ENCODE assay signal across 28 cellular contexts in the genomic region with DNA sequence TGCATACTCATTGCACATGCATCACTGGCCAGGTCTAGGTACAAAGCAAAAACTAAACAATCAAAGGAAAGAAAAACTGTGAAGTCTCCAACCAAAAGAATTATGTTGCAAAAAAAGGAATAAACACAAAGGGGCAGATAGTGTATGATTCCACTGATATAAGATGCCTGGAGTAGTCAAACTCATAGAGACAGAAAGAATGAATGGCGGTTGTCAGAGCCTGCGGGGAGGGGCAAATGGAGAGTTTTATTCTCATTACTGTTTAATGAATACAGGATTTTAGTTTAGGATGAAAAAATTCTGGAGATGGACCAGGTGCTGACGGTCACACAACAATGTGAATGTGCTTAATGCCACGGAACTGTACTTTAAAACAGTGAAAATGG. TPM values are rescaled to one million over a fixed set of nuclear protein-coding genes. Genes with fewer than 3 reads are reported as not detected.
A peak's percentile ranks its signal among the peaks of the same experiment; 100 is the strongest.
DNase-seq lines count a peak whose midpoint lies in the region; ATAC-seq and TF ChIP-seq lines count a peak whose summit lies in the region.
"Had no signal": no experiment of that assay in that cellular context is flagged by ENCODE, and none has a peak within 500 bp of the region (broad histone marks: within the 10 kb centered on the region; RNA-seq: fewer than 3 reads in every experiment).

No MANE protein-coding gene starts in this region.

- H3K9me3 Mint-ChIP-seq in activated naive CD4-positive, alpha-beta T cell treated with anti-CD3 and anti-CD28 coated beads, Interleukin-2, amount 50 U/mL, for 24 hours, result no peaks in the 10 kb centered on the region
- H3K9me3 Mint-ChIP-seq in activated naive CD4-positive, alpha-beta T cell treated with anti-CD3 and anti-CD28 coated beads, Interleukin-2, amount 10 ng/mL, durations not matched to agents 7 days and 5 days, result no peaks in the 10 kb centered on the region
- H3K9me3 Mint-ChIP-seq in activated naive CD8-positive, alpha-beta T cell (ENCODE audit: low read depth), result no peaks in the 10 kb centered on the region
- H3K9me3 Mint-ChIP-seq: dendritic cell treated with granulocyte-macrophage colony-stimulating factor and Interleukin-4, amounts not matched to agents 40 ng/mL and 50 ng/mL, for 4 days; endodermal cell; neural crest cell; stimulated activated naive B cell treated with anti-CD40 and anti-IgM and Interleukin-4, amounts not matched to agents 10 μg/mL and 1 μg/mL and 100 μg/mL, for 72 hours had no signal

- CTCF ChIA-PET in activated naive CD4-positive, alpha-beta T cell treated with anti-CD3 and anti-CD28 coated beads, Interleukin-2, amount 10 ng/mL, durations not matched to agents 7 days and 5 days (lab: Charles Lee), result interaction anchor here (0.9 to 1.1 kb wide), 3 partner anchors 20 to 39 kb away, joined by 3 to 4 read pairs (median 4); no protein-coding TSS in a partner anchor
- CTCF ChIA-PET in HCT116 (lab: Charles Lee), result no interaction called here

- H3K36me3 ChIP-seq in HCT116 (ENCODE audit: control insufficient read depth in 1 of 2, insufficient read depth in 2 of 2, low read length in 2 of 2), result no peaks in the 10 kb centered on the region
- H3K36me3 ChIP-seq in neutrophil, result no peaks in the 10 kb centered on the region
- H3K36me3 ChIP-seq: BLaER1 had no signal

- intact Hi-C loops in HCT116 (cut with micrococcal nuclease), result no loop called here
- intact Hi-C loops in posterior cingulate gyrus (cut with DNase I), result no loop called here

- H3K27me3 Mint-ChIP-seq in activated naive CD4-positive, alpha-beta T cell treated with anti-CD3 and anti-CD28 coated beads, Interleukin-2, amount 50 U/mL, for 24 hours, result no peaks in the 10 kb centered on the region
- H3K27me3 Mint-ChIP-seq in activated naive CD4-positive, alpha-beta T cell treated with anti-CD3 and anti-CD28 coated beads, Interleukin-2, amount 10 ng/mL, durations not matched to agents 7 days and 5 days, result no peaks in the 10 kb centered on the region
- no peaks in the 10 kb centered on the region for H3K27me3 Mint-ChIP-seq in activated naive CD8-positive, alpha-beta T cell
- H3K27me3 Mint-ChIP-seq: dendritic cell treated with granulocyte-macrophage colony-stimulating factor and Interleukin-4, amounts not matched to agents 40 ng/mL and 50 ng/mL, for 4 days; stimulated activated naive B cell treated with anti-CD40 and anti-IgM and Interleukin-4, amounts not matched to agents 10 μg/mL and 1 μg/mL and 100 μg/mL, for 72 hours had no signal

- peak overlapping the region; percentile 48 for H3K4me2 ChIP-seq in HCT116 (ENCODE audit: low read length)
- H3K4me2 ChIP-seq: BLaER1 had no signal

- BruUV-seq in HCT116 (replicated peaks; lab: Mats Ljungman, UMichigan), result no TSS peak

- H3K4me1 ChIP-seq in HCT116 (ENCODE audit: control insufficient read depth in 1 of 2, insufficient read depth in 2 of 2, low read length in 2 of 2) (peaks cover 19 to 37% of the 10 kb centered on the region in 2 experiments), neutrophil (ENCODE audit: control insufficient read depth in 1 of 2, insufficient read depth in 1 of 2, low read depth in 1 of 2, low read length in 1 of 2) (peaks cover 74 to 75% of the 10 kb centered on the region in 2 experiments)

- H3K9me3 ChIP-seq in HCT116 (ENCODE audit: control insufficient read depth in 1 of 2, insufficient read depth in 1 of 2, low read depth in 1 of 2, low read length in 2 of 2) (no peaks in the 10 kb centered on the region), neutrophil (no peaks in the 10 kb centered on the region)
- H3K9me3 ChIP-seq: BLaER1, mucosa of descending colon, testis had no signal

- RAD21 ChIA-PET in HCT116 (lab: Charles Lee; ENCODE audit: low non-redundant PET in 1 of 2, low total read pairs in 2 of 2, uncharacterized antibody in 2 of 2, unreplicated experiment in 2 of 2), result no interaction called here

- DNase-seq in activated naive CD4-positive, alpha-beta T cell treated with anti-CD3 and anti-CD28 coated beads, Interleukin-2, amount 10 ng/mL, durations not matched to agents 7 days and 5 days, result no peak
- no peak for DNase-seq in HCT116 (ENCODE audit: low read depth, low spot score)
- DNase-seq in NCI-H748 (lab: John Stamatoyannopoulos, UW; ENCODE audit: unreplicated experiment), result no peak
- DNase-seq in posterior cingulate gyrus, result no peak
- DNase-seq: activated CD4-positive, alpha-beta T cell treated with anti-CD3 and anti-CD28 coated beads, Interleukin-2, amount 50 U/mL, for 4 hours; Calu3; caudate nucleus; DND-41; endodermal cell; foreskin keratinocyte; Kasumi-1; mucosa of descending colon; MV-4-11; NCI-H446 treated with DMSO at 0.1 percent for 48 hours; SHP77; stimulated activated CD4-positive, alpha-beta T cell treated with anti-CD3 and anti-CD28 coated beads, Interleukin-4, amount 100 ng/mL, for 4 hours; stimulated activated naive B cell treated with anti-CD40 and anti-IgM and Interleukin-4, amounts not matched to agents 10 μg/mL and 1 μg/mL and 100 μg/mL, for 72 hours; testis had no signal

- no peak for TF ChIP-seq POLR2A in HCT116 (IDR thresholded peaks at IDR 0.05; ENCODE audit: borderline replicate concordance, extremely low read depth, insufficient read depth, insufficient read length)

- no peak for ATAC-seq in HCT116
- ATAC-seq in GM21390 (IDR thresholded peaks at IDR 0.05; ENCODE audit: unreplicated experiment), result no peak
- ATAC-seq: esophagus mucosa; foreskin keratinocyte; stimulated activated naive B cell treated with anti-CD40 and anti-IgM and Interleukin-4, amounts not matched to agents 10 μg/mL and 1 μg/mL and 100 μg/mL, for 72 hours had no signal

- H3K27ac ChIP-seq in HCT116 (ENCODE audit: low read depth, low read length) (no peak overlapping the region), neutrophil (peak overlapping the region; percentile 61)
- H3K27ac ChIP-seq: BLaER1, foreskin keratinocyte, HL-60 had no signal

- H3K4me3 ChIP-seq in HCT116 (replicated peaks in 1 of 2; ENCODE audit: low read depth in 1 of 2, low read length in 2 of 2), result no peak overlapping the region
- no peak overlapping the region for H3K4me3 ChIP-seq in neutrophil (ENCODE audit: low read depth in 1 of 2, low read length in 1 of 2)
- H3K4me3 ChIP-seq: BLaER1, lung, mucosa of descending colon, testis had no signal

- peak overlapping the region; percentile 82 for H3K27ac Mint-ChIP-seq in activated naive CD4-positive, alpha-beta T cell treated with anti-CD3 and anti-CD28 coated beads, Interleukin-2, amount 50 U/mL, for 24 hours
- no peak overlapping the region for H3K27ac Mint-ChIP-seq in activated naive CD4-positive, alpha-beta T cell treated with anti-CD3 and anti-CD28 coated beads, Interleukin-2, amount 10 ng/mL, durations not matched to agents 7 days and 5 days
- H3K27ac Mint-ChIP-seq in activated naive CD8-positive, alpha-beta T cell, result peak overlapping the region; percentile 86
- H3K27ac Mint-ChIP-seq: dendritic cell treated with granulocyte-macrophage colony-stimulating factor and Interleukin-4, amounts not matched to agents 40 ng/mL and 50 ng/mL, for 4 days; endodermal cell; stimulated activated naive B cell treated with anti-CD40 and anti-IgM and Interleukin-4, amounts not matched to agents 10 μg/mL and 1 μg/mL and 100 μg/mL, for 72 hours had no signal

- H3K9me2 ChIP-seq in HCT116 (ENCODE audit: insufficient read depth), result no peaks in the 10 kb centered on the region

- peaks cover 2% of the 10 kb centered on the region for H3K36me3 Mint-ChIP-seq in activated naive CD4-positive, alpha-beta T cell treated with anti-CD3 and anti-CD28 coated beads, Interleukin-2, amount 50 U/mL, for 24 hours
- H3K36me3 Mint-ChIP-seq in activated naive CD4-positive, alpha-beta T cell treated with anti-CD3 and anti-CD28 coated beads, Interleukin-2, amount 10 ng/mL, durations not matched to agents 7 days and 5 days, result peaks cover 7% of the 10 kb centered on the region
- H3K36me3 Mint-ChIP-seq in activated naive CD8-positive, alpha-beta T cell, result peaks cover 2% of the 10 kb centered on the region

- H2AFZ ChIP-seq in HCT116 (ENCODE audit: low read depth, low read length, poor library complexity, severe bottlenecking), result no peak overlapping the region

- POLR2A ChIA-PET in HCT116 (lab: Charles Lee), result no interaction called here

- no peak overlapping the region for H3K4me3 Mint-ChIP-seq in activated naive CD4-positive, alpha-beta T cell treated with anti-CD3 and anti-CD28 coated beads, Interleukin-2, amount 50 U/mL, for 24 hours
- no peak overlapping the region for H3K4me3 Mint-ChIP-seq in activated naive CD4-positive, alpha-beta T cell treated with anti-CD3 and anti-CD28 coated beads, Interleukin-2, amount 10 ng/mL, durations not matched to agents 7 days and 5 days
- H3K4me3 Mint-ChIP-seq in activated naive CD8-positive, alpha-beta T cell, result peak overlapping the region; percentile 17
- H3K4me3 Mint-ChIP-seq: dendritic cell treated with granulocyte-macrophage colony-stimulating factor and Interleukin-4, amounts not matched to agents 40 ng/mL and 50 ng/mL, for 4 days; endodermal cell; neural crest cell; stimulated activated naive B cell treated with anti-CD40 and anti-IgM and Interleukin-4, amounts not matched to agents 10 μg/mL and 1 μg/mL and 100 μg/mL, for 72 hours had no signal

- no peak for TF ChIP-seq CTCF in HCT116 (IDR thresholded peaks at IDR 0.05 in 2 of 3, conservative IDR thresholded peaks at IDR 0.05 in 1 of 3; ENCODE audit: borderline replicate concordance in 1 of 3, insufficient read depth in 1 of 3, low read depth in 2 of 3, low read length in 2 of 3)
- no peak for TF ChIP-seq CTCF in neutrophil (IDR thresholded peaks at IDR 0.05)

- H3K79me2 ChIP-seq in HCT116 (ENCODE audit: insufficient read depth, low read length), result no peaks in the 10 kb centered on the region

- H3K27me3 ChIP-seq in HCT116 (ENCODE audit: insufficient read depth, low read length) (no peaks in the 10 kb centered on the region), neutrophil (no peaks in the 10 kb centered on the region)
- H3K27me3 ChIP-seq: BLaER1, foreskin keratinocyte, testis had no signal

- no peaks in the 10 kb centered on the region for H4K20me1 ChIP-seq in HCT116 (ENCODE audit: insufficient read depth)

- H3K9ac ChIP-seq in HCT116 (ENCODE audit: low read length), result no peak overlapping the region
- H3K9ac ChIP-seq: BLaER1 had no signal

- H3K4me1 Mint-ChIP-seq in activated naive CD4-positive, alpha-beta T cell treated with anti-CD3 and anti-CD28 coated beads, Interleukin-2, amount 50 U/mL, for 24 hours, result peaks cover 73% of the 10 kb centered on the region
- H3K4me1 Mint-ChIP-seq in activated naive CD4-positive, alpha-beta T cell treated with anti-CD3 and anti-CD28 coated beads, Interleukin-2, amount 10 ng/mL, durations not matched to agents 7 days and 5 days, result peaks cover 46% of the 10 kb centered on the region
- peaks cover 71% of the 10 kb centered on the region for H3K4me1 Mint-ChIP-seq in activated naive CD8-positive, alpha-beta T cell (ENCODE audit: low read depth)
- H3K4me1 Mint-ChIP-seq: neural crest cell had no signal

- no peak for TF ChIP-seq RAD21 in HCT116 (IDR thresholded peaks at IDR 0.05; ENCODE audit: low read depth)

TF ChIP-seq in HCT116, 20 proteins besides CTCF, POLR2A, EP300 and RAD21 (continues in another document):
- TF ChIP-seq EZH2phosphoT487 (IDR thresholded peaks at IDR 0.05; ENCODE audit: borderline replicate concordance), result no peak
- TF ChIP-seq ZFX (IDR thresholded peaks at IDR 0.05), result no peak

RNA-seq across cellular contexts. Expression of gene STAT5B, which starts 20.8 kb away (rescaled TPM):
- total RNA-seq in HCT116 (2021; ENCODE audit: unreplicated experiment), result 7.1 TPM
- polyA plus RNA-seq in HCT116 (2012), result 3.4 and 4.0 TPM in 2 replicates

RNA-seq across cellular contexts. Expression of gene STAT5A, which starts 32.9 kb away (rescaled TPM):
- total RNA-seq in HCT116 (2021; ENCODE audit: unreplicated experiment), result 0.91 TPM
- 0.16 and 0.18 TPM in 2 replicates for polyA plus RNA-seq in HCT116 (2012)
